8 cellular contexts compared by ENCODE assay signal in genomic region chr17:68383443-68384321, GRCh38.
A peak's percentile ranks its signal among the peaks of the same experiment; 100 is the strongest.
DNase-seq lines count a peak whose midpoint lies in the region; ATAC-seq and TF ChIP-seq lines count a peak whose summit lies in the region.

No MANE protein-coding gene starts in this region.

- POLR2A ChIA-PET in activated CD4-positive, alpha-beta memory T cell treated with anti-CD3 and anti-CD28 coated beads, Interleukin-2, amount 10 ng/mL, durations not matched to agents 7 days and 5 days (lab: Charles Lee): interaction anchor here (0.9 to 2.6 kb wide), 9 partner anchors 11 to 666 kb away, joined by 3 to 7 read pairs (median 3); partner anchors contain the start of genes ARSG, NOL11 and SLC16A6

- TF ChIP-seq POLR2A in gastroesophageal sphincter (IDR thresholded peaks at IDR 0.05): no peak

- peak; percentile 51 for DNase-seq in HK-2 (ENCODE audit: unreplicated experiment)
- peak; percentile 37 for DNase-seq in activated CD4-positive, alpha-beta memory T cell treated with anti-CD3 and anti-CD28 coated beads, Interleukin-2, amount 10 ng/mL, durations not matched to agents 7 days and 5 days
- peak; percentile 72 for DNase-seq in smooth muscle cell of the brain vasculature (ENCODE audit: low read depth, low spot score)
- no peak for DNase-seq in germinal center (ENCODE audit: low spot score)
- DNase-seq in NCI-H345 treated with DMSO at 0.1 percent for 48 hours (lab: John Stamatoyannopoulos, UW; ENCODE audit: unreplicated experiment): no peak
- DNase-seq in SJCRH30: no peak

- H3K9me3 Mint-ChIP-seq in activated CD4-positive, alpha-beta memory T cell treated with anti-CD3 and anti-CD28 coated beads, Interleukin-2, amount 10 ng/mL, durations not matched to agents 7 days and 5 days: no peaks in the 10 kb centered on the region

- peak; percentile 67 for ATAC-seq in gastroesophageal sphincter
- ATAC-seq in GM21381 (IDR thresholded peaks at IDR 0.05; ENCODE audit: unreplicated experiment): no peak

- no peak overlapping the region for H3K4me3 Mint-ChIP-seq in activated CD4-positive, alpha-beta memory T cell treated with anti-CD3 and anti-CD28 coated beads, Interleukin-2, amount 10 ng/mL, durations not matched to agents 7 days and 5 days

- TF ChIP-seq CTCF in gastroesophageal sphincter (IDR thresholded peaks at IDR 0.05): no peak

- no peaks in the 10 kb centered on the region for H3K9me3 ChIP-seq in gastroesophageal sphincter
- H3K9me3 ChIP-seq in SJCRH30 (replicated peaks): no peaks in the 10 kb centered on the region

- no peaks in the 10 kb centered on the region for H3K36me3 ChIP-seq in gastroesophageal sphincter
- no peaks in the 10 kb centered on the region for H3K36me3 ChIP-seq in SJCRH30

- no peak for TF ChIP-seq EP300 in gastroesophageal sphincter (IDR thresholded peaks at IDR 0.05)

- peak overlapping the region; percentile 5 for H3K27ac Mint-ChIP-seq in activated CD4-positive, alpha-beta memory T cell treated with anti-CD3 and anti-CD28 coated beads, Interleukin-2, amount 10 ng/mL, durations not matched to agents 7 days and 5 days

- H3K27ac ChIP-seq in gastroesophageal sphincter (peak overlapping the region in 2 of 4 donors; percentile 24 to 51), SJCRH30 (no peak overlapping the region)

- peaks cover 23% of the 10 kb centered on the region for H3K4me1 Mint-ChIP-seq in activated CD4-positive, alpha-beta memory T cell treated with anti-CD3 and anti-CD28 coated beads, Interleukin-2, amount 10 ng/mL, durations not matched to agents 7 days and 5 days

- WGBS in gastroesophageal sphincter (ENCODE audit: low coverage in 1 of 2), 2 donors: 36 to 59% methylated on average over 14 to 16 of the region's 16 CpGs

- CTCF ChIA-PET in activated CD4-positive, alpha-beta memory T cell treated with anti-CD3 and anti-CD28 coated beads, Interleukin-2, amount 10 ng/mL, durations not matched to agents 7 days and 5 days (lab: Charles Lee): interaction anchor here (3.0 kb wide), 1 partner anchor 16 kb away, joined by 14 read pairs; no protein-coding TSS in a partner anchor

- H3K27me3 ChIP-seq in gastroesophageal sphincter (no peaks in the 10 kb centered on the region), SJCRH30 (no peaks in the 10 kb centered on the region)

- no peaks in the 10 kb centered on the region for H3K27me3 Mint-ChIP-seq in activated CD4-positive, alpha-beta memory T cell treated with anti-CD3 and anti-CD28 coated beads, Interleukin-2, amount 10 ng/mL, durations not matched to agents 7 days and 5 days

- H3K4me1 ChIP-seq in gastroesophageal sphincter: peaks cover 0 to 35% (median 12%) of the 10 kb centered on the region in 3 donors
- peaks cover 21% of the 10 kb centered on the region for H3K4me1 ChIP-seq in SJCRH30

- peaks cover 4% of the 10 kb centered on the region for H3K36me3 Mint-ChIP-seq in activated CD4-positive, alpha-beta memory T cell treated with anti-CD3 and anti-CD28 coated beads, Interleukin-2, amount 10 ng/mL, durations not matched to agents 7 days and 5 days (ENCODE audit: low read depth)

- H3K4me3 ChIP-seq in gastroesophageal sphincter: no peak overlapping the region
- no peak overlapping the region for H3K4me3 ChIP-seq in SJCRH30

Comparison
In these comparisons a context has a peak if more than half of its experiments do, and no peak if none do; other contexts are left out.
1. DNase-seq: peak in HK-2 (single experiment), activated CD4-positive, alpha-beta memory T cell treated with anti-CD3 and anti-CD28 coated beads, Interleukin-2, amount 10 ng/mL, durations not matched to agents 7 days and 5 days (single experiment) and smooth muscle cell of the brain vasculature (single experiment); none in germinal center (single experiment), NCI-H345 treated with DMSO at 0.1 percent for 48 hours (single experiment) and SJCRH30 (0 of 2).